In the genomic region with DNA sequence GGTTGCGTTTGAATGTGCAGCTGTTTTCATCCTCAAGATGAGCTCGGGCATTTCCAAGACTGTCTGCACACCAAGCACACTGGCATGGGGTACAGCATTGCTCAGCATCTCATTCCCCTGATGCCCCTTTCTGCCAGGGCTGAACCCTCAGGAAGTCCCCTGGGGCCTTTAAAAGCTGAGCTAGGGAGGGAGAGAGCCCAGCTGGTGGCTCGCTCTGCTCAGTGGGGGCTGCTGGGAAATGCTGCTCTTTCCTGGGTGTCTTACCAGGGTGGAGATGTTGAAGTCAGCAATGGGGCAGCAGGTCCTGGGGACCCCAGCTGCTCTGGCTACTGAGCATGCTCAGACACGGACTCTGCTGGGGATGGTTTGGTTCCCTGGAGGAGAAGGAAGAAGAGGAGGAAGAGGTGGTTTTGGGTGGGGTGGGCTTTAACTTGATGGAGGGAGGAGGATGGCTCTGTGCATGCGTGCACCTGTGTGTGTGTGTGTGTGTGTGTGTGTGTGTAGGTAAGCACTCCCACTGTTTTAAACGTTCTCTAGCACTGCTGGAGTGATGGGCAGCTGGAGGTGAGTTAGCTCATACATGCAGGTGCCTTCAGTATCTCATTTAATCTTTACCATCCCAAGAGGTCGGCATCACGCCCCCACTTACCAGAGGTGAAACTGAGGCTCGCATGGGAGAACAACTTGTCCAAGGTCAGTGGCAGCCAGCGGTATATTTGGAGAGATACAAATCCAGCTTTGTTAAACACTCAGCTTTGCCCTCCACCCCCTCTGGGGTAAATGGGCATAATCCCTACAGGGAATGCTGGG, we compare ENCODE assay signal across 29 cellular contexts. TPM values are rescaled to one million over a fixed set of nuclear protein-coding genes. Genes with fewer than 3 reads are reported as not detected.
DNase-seq lines count a peak whose midpoint lies in the region; ATAC-seq and TF ChIP-seq lines count a peak whose summit lies in the region.
"Had no signal": no experiment of that assay in that cellular context is flagged by ENCODE, and none has a peak within 500 bp of the region (broad histone marks: within the 10 kb centered on the region; RNA-seq: fewer than 3 reads in every experiment).

No MANE protein-coding gene starts in this region.

- no peak overlapping the region for H2AK5ac ChIP-seq in neuronal stem cell (ENCODE audit: low read depth, low read length)

- H3K27me3 ChIP-seq in neuronal stem cell (ENCODE audit: control insufficient read depth in 3 of 3, insufficient read depth in 3 of 3, low read depth in 1 of 3, low read length in 3 of 3) (peaks cover 0 to 48% (median 0%) of the 10 kb centered on the region in 3 experiments), hepatocyte (peaks cover 22% of the 10 kb centered on the region)
- H3K27me3 ChIP-seq: ovary had no signal

- H3K9ac ChIP-seq in neuronal stem cell (ENCODE audit: low read depth, low read length, poor library complexity) = no peak overlapping the region

- no peak overlapping the region for H3K23ac ChIP-seq in neuronal stem cell (ENCODE audit: low read depth, low read length, poor library complexity)

- H3K14ac ChIP-seq in neuronal stem cell (ENCODE audit: low read length) = no peak overlapping the region

- H3K4ac ChIP-seq in neuronal stem cell (ENCODE audit: low read length) = no peak overlapping the region

- H4K91ac ChIP-seq in neuronal stem cell (ENCODE audit: low read depth, low read length, poor library complexity) = no peak overlapping the region

- no peaks in the 10 kb centered on the region for H3K9me3 ChIP-seq in neuronal stem cell (replicated peaks in 1 of 2; ENCODE audit: control insufficient read depth in 2 of 2, insufficient read depth in 1 of 2, low read depth in 1 of 2, low read length in 2 of 2)
- H3K9me3 ChIP-seq in hepatocyte (ENCODE audit: low read depth) = no peaks in the 10 kb centered on the region
- H3K9me3 ChIP-seq: ovary, tibial nerve had no signal

- peak overlapping the region; percentile 43 for H2BK15ac ChIP-seq in neuronal stem cell (ENCODE audit: low read length)

- no peak for ATAC-seq in HG03442 (IDR thresholded peaks at IDR 0.05; ENCODE audit: unreplicated experiment)
- ATAC-seq: natural killer cell treated with Interleukin-12 subunit alpha and Interleukin-12 subunit beta and Interleukin-15 and Interleukin-18, amount 100 ng/mL, for 72 hours had no signal

- no peak overlapping the region for H3K4me2 ChIP-seq in neuronal stem cell (ENCODE audit: insufficient read depth, low read length, poor library complexity, severe bottlenecking)
- H3K4me2 ChIP-seq in hepatocyte = no peak overlapping the region
- H3K4me2 ChIP-seq: smooth muscle cell had no signal

- no peak overlapping the region for H2AFZ ChIP-seq in neuronal stem cell (ENCODE audit: low read length)
- H2AFZ ChIP-seq in hepatocyte = no peak overlapping the region

- no peaks in the 10 kb centered on the region for H3K9me2 ChIP-seq in hepatocyte (replicated peaks; ENCODE audit: insufficient read depth)

- H3K4me3 ChIP-seq in neuronal stem cell (ENCODE audit: low read length in 2 of 2) = no peak overlapping the region
- no peak overlapping the region for H3K4me3 ChIP-seq in hepatocyte
- H3K4me3 ChIP-seq: ovary, smooth muscle cell, tibial nerve had no signal

- no peaks in the 10 kb centered on the region for H3K4me1 ChIP-seq in neuronal stem cell (ENCODE audit: control insufficient read depth in 2 of 2, insufficient read depth in 1 of 2, low read depth in 1 of 2, low read length in 2 of 2)
- H3K4me1 ChIP-seq in hepatocyte (ENCODE audit: insufficient read depth) = no peaks in the 10 kb centered on the region
- H3K4me1 ChIP-seq: tibial nerve had no signal

- TF ChIP-seq CTCF in hepatocyte (IDR thresholded peaks at IDR 0.05; ENCODE audit: poor library complexity) = no peak

- no peaks in the 10 kb centered on the region for H3K79me2 ChIP-seq in hepatocyte

- peak; percentile 33 for DNase-seq in NCI-H2107 treated with DMSO at 0.1 percent for 48 hours (lab: John Stamatoyannopoulos, UW; ENCODE audit: unreplicated experiment)
- no peak for DNase-seq in NCI-H2107 (lab: John Stamatoyannopoulos, UW)
- DNase-seq in NCI-H1436 (lab: John Stamatoyannopoulos, UW) = peak; percentile 65
- DNase-seq in NCI-H82 treated with DMSO at 0.1 percent for 48 hours (lab: John Stamatoyannopoulos, UW; ENCODE audit: unreplicated experiment) = peak; percentile 10
- no peak for DNase-seq in neuronal stem cell (ENCODE audit: low spot score)
- DNase-seq in NCI-H446 (lab: John Stamatoyannopoulos, UW) = no peak
- no peak for DNase-seq in hepatocyte (ENCODE audit: low spot score)
- DNase-seq: activated CD4-positive, alpha-beta T cell treated with anti-CD3 and anti-CD28 coated beads, Interleukin-2, amount 50 U/mL, for 1 hour; activated naive CD4-positive, alpha-beta T cell treated with anti-CD3 and anti-CD28 coated beads, Interleukin-2, amount 10 ng/mL, durations not matched to agents 7 days and 5 days; AML-193; CD8-positive, alpha-beta memory T cell; DMS53; GDM1; H9; NCI-H2029; ovary; SIG-M5; SW 1271; T-helper 9 cell had no signal

- H3K36me3 ChIP-seq in neuronal stem cell (replicated peaks in 1 of 2; ENCODE audit: control insufficient read depth in 2 of 2, insufficient read depth in 2 of 2, low read length in 2 of 2) (no peaks in the 10 kb centered on the region), hepatocyte (replicated peaks; ENCODE audit: insufficient read depth, low read depth) (no peaks in the 10 kb centered on the region)
- H3K36me3 ChIP-seq: ovary, tibial nerve had no signal

- H4K8ac ChIP-seq in neuronal stem cell (ENCODE audit: low read depth, low read length) = no peak overlapping the region

- H4K20me1 ChIP-seq in hepatocyte (ENCODE audit: insufficient read depth, poor library complexity, severe bottlenecking) = no peaks in the 10 kb centered on the region

- no peak overlapping the region for H3K18ac ChIP-seq in neuronal stem cell (ENCODE audit: low read length)

- no peaks in the 10 kb centered on the region for H3K79me1 ChIP-seq in neuronal stem cell (ENCODE audit: low read depth, low read length)

- H2BK120ac ChIP-seq in neuronal stem cell (ENCODE audit: low read depth, low read length) = no peak overlapping the region

- no CpG with 5 or more reads among the region's 10 CpGs for WGBS in neuronal stem cell (ENCODE audit: extremely low coverage in 2 of 2, insufficient read length in 2 of 2, insufficient replicate concordance in 1 of 2), 2 donors
- 82% methylated on average over 8 of the region's 10 CpGs for WGBS in hepatocyte (ENCODE audit: low lambda C conversion rate, missing lambda C conversion rate)

- H3K27ac ChIP-seq in neuronal stem cell (replicated peaks; ENCODE audit: low read length) = no peak overlapping the region
- no peak overlapping the region for H3K27ac ChIP-seq in hepatocyte
- H3K27ac ChIP-seq: ovary, tibial nerve had no signal

- H2BK5ac ChIP-seq in neuronal stem cell (ENCODE audit: low read length) = no peak overlapping the region

- no peak overlapping the region for H2BK12ac ChIP-seq in neuronal stem cell (ENCODE audit: low read length)

RNA-seq across cellular contexts. Expression of a gene that starts 40.9 kb away (rescaled TPM):
- polyA plus RNA-seq in neuronal stem cell (2013, experiment 1 of 2) = not detected
- not detected for polyA plus RNA-seq in neuronal stem cell (2013, experiment 2 of 2)
- total RNA-seq in hepatocyte = not detected in 2 replicates
- polyA plus RNA-seq in hepatocyte = 0.34 TPM in 1 of 2 replicates, not detected in the other
- total RNA-seq: A172; CD8-positive, alpha-beta memory T cell; cerebellum; endothelial cell of umbilical vein; H9; liver; mesothelial cell of epicardium; natural killer cell treated with Interleukin-12 subunit alpha and Interleukin-12 subunit beta and Interleukin-15 and Interleukin-18, amount 100 ng/mL, for 72 hours; NCI-H460; ovary; tibial nerve had no signal
- polyA plus RNA-seq: CD8-positive, alpha-beta memory T cell; endothelial cell of umbilical vein; liver; smooth muscle cell had no signal

Comparison
In these comparisons a context has a peak if more than half of its experiments do, and no peak if none do; other contexts are left out.
1. DNase-seq: peak in NCI-H2107 treated with DMSO at 0.1 percent for 48 hours (single experiment), NCI-H1436 (single experiment) and NCI-H82 treated with DMSO at 0.1 percent for 48 hours (single experiment); none in NCI-H2107 (single experiment), neuronal stem cell (single experiment), NCI-H446 (0 of 2) and hepatocyte (single experiment).